In genomic region chr1:66350001-66350547, GRCh38 we compare ENCODE assay signal across 8 cellular contexts.
DNase-seq lines count a peak whose midpoint lies in the region; ATAC-seq, FAIRE-seq and TF ChIP-seq lines count a peak whose summit lies in the region.

No MANE protein-coding gene starts in this region.

- H3K79me2 ChIP-seq in HepG2 (ENCODE audit: insufficient read depth, low read length), result no peaks in the 10 kb centered on the region
- H3K79me2 ChIP-seq in endothelial cell of umbilical vein (ENCODE audit: control insufficient read depth, insufficient read depth, low read length), result peaks cover 91% of the 10 kb centered on the region

- intact Hi-C loops in HepG2 (cut with micrococcal nuclease; ENCODE audit: unreplicated experiment), result no loop called here
- intact Hi-C loops in endothelial cell of umbilical vein (cut with micrococcal nuclease), result loop anchor here (1.0 to 5.0 kb wide), 7 partner anchors 14 to 928 kb away; partner anchors contain the start of genes LEPR and LEPROT

- CTCF ChIA-PET in HepG2 (lab: Yijun Ruan, JAX; ENCODE audit: low intra/inter-chr PET ratio, low total read pairs), result no interaction called here
- CTCF ChIA-PET in endothelial cell of umbilical vein (lab: Charles Lee), result interaction anchor here (0.7 to 6.3 kb wide), 7 partner anchors 7 to 154 kb away, joined by 3 to 43 read pairs (median 6); no protein-coding TSS in a partner anchor

- DNase-seq in HepG2 (ENCODE audit: low spot score) (no peak), T-helper 2 cell (peak in 4 of 5 experiments; percentile 36 to 81 (median 62)), endothelial cell of umbilical vein (ENCODE audit: low read depth, low spot score) (peak; percentile 93), GM13976 (ENCODE audit: low spot score) (no peak), brain microvascular endothelial cell (no peak)

- H2AFZ ChIP-seq in HepG2 (ENCODE audit: low read length) (no peak overlapping the region), endothelial cell of umbilical vein (ENCODE audit: low read depth, low read length) (no peak overlapping the region)

- H3K27ac ChIP-seq in liver (ENCODE audit: low read depth in 1 of 2, low read length in 2 of 2), result peak overlapping the region; percentile 51 to 55
- no peak overlapping the region for H3K27ac ChIP-seq in HepG2 (ENCODE audit: extremely low read length, insufficient read depth, low read length)
- H3K27ac ChIP-seq in endothelial cell of umbilical vein (ENCODE audit: insufficient read depth, low read depth, low read length), result peak overlapping the region; percentile 96
- H3K27ac ChIP-seq in rectal smooth muscle tissue (ENCODE audit: low read depth, low read length), result no peak overlapping the region
- no peak overlapping the region for H3K27ac ChIP-seq in brain microvascular endothelial cell

- dilution Hi-C loops in endothelial cell of umbilical vein (cut with MboI; ENCODE audit: extremely low pct_ligation_motif_present, low sequenced_read_pairs), result no loop called here

- H3K9me1 ChIP-seq in endothelial cell of umbilical vein (replicated peaks; ENCODE audit: control insufficient read depth, extremely low read depth, insufficient read depth, low read length), result no peaks in the 10 kb centered on the region

- H3K4me3 ChIP-seq in liver (ENCODE audit: low read depth in 1 of 3, low read length in 3 of 3), result no peak overlapping the region
- no peak overlapping the region for H3K4me3 ChIP-seq in HepG2 (replicated peaks in 1 of 3; ENCODE audit: insufficient read depth in 1 of 3, low read depth in 2 of 3, low read length in 3 of 3)
- peak overlapping the region in 1 of 3 experiments; percentile 3 for H3K4me3 ChIP-seq in endothelial cell of umbilical vein (replicated peaks in 1 of 3; ENCODE audit: insufficient read depth in 1 of 3, low read depth in 1 of 3, low read length in 3 of 3)
- H3K4me3 ChIP-seq in rectal smooth muscle tissue (ENCODE audit: low read length), result peak overlapping the region; percentile 20
- no peak overlapping the region for H3K4me3 ChIP-seq in brain microvascular endothelial cell (ENCODE audit: low read depth, low read length)

- BruUV-seq in HepG2 (replicated peaks; lab: Mats Ljungman, UMichigan) (no TSS peak), endothelial cell of umbilical vein (replicated peaks; lab: Mats Ljungman, UMichigan) (no TSS peak)

- whole genome bisulfite sequencing in liver, result 53% methylated on average over 6 of the region's 6 CpGs
- WGBS in HepG2 (ENCODE audit: low lambda C conversion rate), result 16% methylated on average over 6 of the region's 6 CpGs

- no peaks in the 10 kb centered on the region for H3K9me3 ChIP-seq in liver (ENCODE audit: control insufficient read depth in 4 of 4, low read length in 3 of 4)
- no peaks in the 10 kb centered on the region for H3K9me3 ChIP-seq in HepG2 (ENCODE audit: low read length)
- no peaks in the 10 kb centered on the region for H3K9me3 ChIP-seq in endothelial cell of umbilical vein (replicated peaks; ENCODE audit: control insufficient read depth, insufficient read depth, low read length)

- no peak for FAIRE-seq in HepG2 (lab: Jason Lieb, UNC)
- FAIRE-seq in endothelial cell of umbilical vein (lab: Jason Lieb, UNC), result peak; percentile 87

- H3K9ac ChIP-seq in liver (ENCODE audit: low read depth in 1 of 2, low read length in 2 of 2), result peak overlapping the region in 1 of 2 donors; percentile 21
- no peak overlapping the region for H3K9ac ChIP-seq in HepG2 (ENCODE audit: insufficient read depth, low read depth, low read length)
- H3K9ac ChIP-seq in endothelial cell of umbilical vein (replicated peaks; ENCODE audit: extremely low read depth, insufficient read depth, low read length), result peak overlapping the region; percentile 89
- H3K9ac ChIP-seq in rectal smooth muscle tissue (ENCODE audit: low read length), result no peak overlapping the region

- TF ChIP-seq CTCF in liver (IDR thresholded peaks at IDR 0.05; ENCODE audit: low read depth, low read length, missing input control), result no peak
- no peak for TF ChIP-seq CTCF in HepG2 (CRISPR knock-in tag; IDR thresholded peaks at IDR 0.05)
- TF ChIP-seq CTCF in endothelial cell of umbilical vein (IDR thresholded peaks at IDR 0.05; ENCODE audit: extremely low read depth in 1 of 2, insufficient read depth in 1 of 2, low read depth in 1 of 2, low read length in 2 of 2), result no peak
- TF ChIP-seq CTCF in GM13976 (IDR thresholded peaks at IDR 0.05; ENCODE audit: borderline replicate concordance, control extremely low read depth, extremely low read depth, insufficient read depth, missing control alignments), result no peak
- no peak for TF ChIP-seq CTCF in brain microvascular endothelial cell (IDR thresholded peaks at IDR 0.05; ENCODE audit: low read depth, low read length, missing control alignments)

- no peak overlapping the region for H3K4me2 ChIP-seq in HepG2 (ENCODE audit: low read depth, low read length)
- peak overlapping the region; percentile 60 for H3K4me2 ChIP-seq in endothelial cell of umbilical vein (ENCODE audit: insufficient read depth, low read length)

- TF ChIP-seq RAD21 in liver (IDR thresholded peaks at IDR 0.05) (no peak), HepG2 (CRISPR knock-in tag; IDR thresholded peaks at IDR 0.05) (no peak)

- TF ChIP-seq EP300 in HepG2 (IDR thresholded peaks at IDR 0.05; ENCODE audit: low read depth in 2 of 2, low read length in 2 of 2), result no peak
- no peak for TF ChIP-seq EP300 in HepG2 (CRISPR knock-in tag; IDR thresholded peaks at IDR 0.05; ENCODE audit: borderline replicate concordance)

- ATAC-seq in HepG2, result no peak
- ATAC-seq in HG03159 (IDR thresholded peaks at IDR 0.05; ENCODE audit: unreplicated experiment), result peak; percentile 50

- H3K27me3 ChIP-seq in liver (ENCODE audit: control insufficient read depth in 4 of 4, insufficient read depth in 4 of 4, low read length in 3 of 4), result no peaks in the 10 kb centered on the region
- H3K27me3 ChIP-seq in HepG2 (ENCODE audit: control insufficient read depth in 1 of 2, insufficient read depth in 2 of 2, low read length in 2 of 2), result no peaks in the 10 kb centered on the region
- no peaks in the 10 kb centered on the region for H3K27me3 ChIP-seq in endothelial cell of umbilical vein (ENCODE audit: control insufficient read depth in 2 of 2, insufficient read depth in 2 of 2, low read length in 2 of 2)
- no peaks in the 10 kb centered on the region for H3K27me3 ChIP-seq in rectal smooth muscle tissue (ENCODE audit: control insufficient read depth, insufficient read depth, low read length)
- H3K27me3 ChIP-seq in brain microvascular endothelial cell (replicated peaks), result no peaks in the 10 kb centered on the region

- H3K36me3 ChIP-seq in liver (ENCODE audit: control insufficient read depth in 4 of 4, insufficient read depth in 3 of 4, low read depth in 1 of 4, low read length in 3 of 4) (no peaks in the 10 kb centered on the region), HepG2 (replicated peaks in 1 of 2; ENCODE audit: control insufficient read depth in 1 of 2, insufficient read depth in 2 of 2, low read length in 2 of 2) (no peaks in the 10 kb centered on the region), endothelial cell of umbilical vein (ENCODE audit: control insufficient read depth in 2 of 2, extremely low read depth in 1 of 2, insufficient read depth in 2 of 2, low read length in 2 of 2) (no peaks in the 10 kb centered on the region), rectal smooth muscle tissue (ENCODE audit: control insufficient read depth, insufficient read depth, low read length) (no peaks in the 10 kb centered on the region), brain microvascular endothelial cell (replicated peaks) (no peaks in the 10 kb centered on the region)

- in situ Hi-C loops in HepG2 (cut with HindIII; ENCODE audit: extremely low pct_ligation_motif_present, low pct_unique_long_range_greater_than_20kb), result no loop called here
- in situ Hi-C loops in GM13976 (cut with MboI; ENCODE audit: low sequenced_read_pairs, unreplicated experiment), result loop anchor here (10.0 kb wide), 1 partner anchor 95 kb away; no protein-coding TSS in a partner anchor
- in situ Hi-C loops in brain microvascular endothelial cell (cut with HindIII; ENCODE audit: low pct_ligation_motif_present, low sequenced_read_pairs), result no loop called here

- H3K4me1 ChIP-seq in liver (ENCODE audit: control insufficient read depth in 4 of 4, insufficient read depth in 4 of 4, low read length in 3 of 4) (peaks cover 4 to 6% (median 6%) of the 10 kb centered on the region in 4 donors), HepG2 (ENCODE audit: insufficient read depth, low read length) (no peaks in the 10 kb centered on the region), endothelial cell of umbilical vein (ENCODE audit: control insufficient read depth, extremely low read depth, insufficient read depth, low read length) (peaks cover 100% of the 10 kb centered on the region), rectal smooth muscle tissue (ENCODE audit: control insufficient read depth, insufficient read depth, low read length) (no peaks in the 10 kb centered on the region)

- H4K20me1 ChIP-seq in HepG2 (ENCODE audit: insufficient read depth, low read length) (no peaks in the 10 kb centered on the region), endothelial cell of umbilical vein (replicated peaks; ENCODE audit: control insufficient read depth, extremely low read depth, insufficient read depth, low read length) (no peaks in the 10 kb centered on the region)

- POLR2A ChIA-PET in HepG2 (lab: Yijun Ruan, JAX), result no interaction called here
- POLR2A ChIA-PET in endothelial cell of umbilical vein (lab: Charles Lee), result interaction anchor here (1.3 to 2.2 kb wide), 3 partner anchors 15 to 21 kb away, joined by 5 to 7 read pairs (median 6); no protein-coding TSS in a partner anchor

- TF ChIP-seq POLR2A in HepG2 (IDR thresholded peaks at IDR 0.05; ENCODE audit: insufficient read depth in 1 of 2, low read depth in 2 of 2, low read length in 2 of 2) (no peak), endothelial cell of umbilical vein (IDR thresholded peaks at IDR 0.05; ENCODE audit: low read depth, low read length) (peak; percentile 14)

TF ChIP-seq in liver, 16 proteins besides CTCF, POLR2A, EP300 and RAD21 (continues in another document):
- TF ChIP-seq NR2F2 (IDR thresholded peaks at IDR 0.05), result no peak
- TF ChIP-seq JUND (IDR thresholded peaks at IDR 0.05), result no peak
- TF ChIP-seq, protein P1, sequence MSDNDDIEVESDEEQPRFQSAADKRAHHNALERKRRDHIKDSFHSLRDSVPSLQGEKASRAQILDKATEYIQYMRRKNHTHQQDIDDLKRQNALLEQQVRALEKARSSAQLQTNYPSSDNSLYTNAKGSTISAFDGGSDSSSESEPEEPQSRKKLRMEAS (IDR thresholded peaks at IDR 0.05), result no peak

TF ChIP-seq in HepG2, 621 proteins besides CTCF, POLR2A, EP300 and RAD21:
- TF ChIP-seq HCFC1 (IDR thresholded peaks at IDR 0.05; ENCODE audit: low read depth, low read length) (no peak), ZSCAN12 (CRISPR knock-in tag; IDR thresholded peaks at IDR 0.05) (no peak), ZNF496 (CRISPR knock-in tag; IDR thresholded peaks at IDR 0.05; ENCODE audit: insufficient replicate concordance) (no peak)

TF ChIP-seq in endothelial cell of umbilical vein, 7 proteins besides CTCF, POLR2A, EP300 and RAD21 (continues in another document):
- no peak for TF ChIP-seq MYC (IDR thresholded peaks at IDR 0.05; ENCODE audit: low read depth, low read length)
- TF ChIP-seq JUN (IDR thresholded peaks at IDR 0.05; ENCODE audit: borderline replicate concordance, insufficient read depth, insufficient read length, low read depth), result peak; percentile 83
- peak; percentile 59 for TF ChIP-seq POLR2AphosphoS5 (IDR thresholded peaks at IDR 0.05; ENCODE audit: insufficient read depth, low read depth, low read length)
- TF ChIP-seq GATA2 (IDR thresholded peaks at IDR 0.05; ENCODE audit: insufficient read depth, insufficient read length, low read depth, low read length), result no peak

Comparison
In these comparisons a context has a peak if more than half of its experiments do, and no peak if none do; other contexts are left out.
1. H3K27ac ChIP-seq: peak in liver (2 of 2) and endothelial cell of umbilical vein (single experiment); none in HepG2 (single experiment), rectal smooth muscle tissue (single experiment) and brain microvascular endothelial cell (single experiment).
2. DNase-seq: peak in T-helper 2 cell (4 of 5) and endothelial cell of umbilical vein (single experiment); none in HepG2 (single experiment), GM13976 (single experiment) and brain microvascular endothelial cell (single experiment).